16 cellular contexts compared by ENCODE assay signal in genomic region chr13:21365574-21365973, GRCh38.
DNase-seq lines count a peak whose midpoint lies in the region; ATAC-seq, FAIRE-seq and TF ChIP-seq lines count a peak whose summit lies in the region.
"Had no signal": no experiment of that assay in that cellular context is flagged by ENCODE, and none has a peak within 500 bp of the region (broad histone marks: within the 10 kb centered on the region; RNA-seq: fewer than 3 reads in every experiment).

No MANE protein-coding gene starts in this region.

- intact Hi-C loops in CD4-positive, alpha-beta memory T cell (cut with micrococcal nuclease) = no loop called here
- intact Hi-C loops in gastrocnemius medialis (cut with DNase I; ENCODE audit: low total_unique reads) = no loop called here

- peaks cover 0 to 4% (median 0%) of the 10 kb centered on the region in 8 donors for H3K9me3 Mint-ChIP-seq in CD4-positive, alpha-beta memory T cell
- H3K9me3 Mint-ChIP-seq in GM23338 = no peaks in the 10 kb centered on the region; the same call in 2 of the 3 replicates
- H3K9me3 Mint-ChIP-seq in activated T-cell treated with anti-CD3 and anti-CD28 coated beads, Interleukin-2, amount 50 U/mL, for 72 hours = peaks cover 0 to 2% of the 10 kb centered on the region in 2 donors
- H3K9me3 Mint-ChIP-seq in naive thymus-derived CD8-positive, alpha-beta T cell = peaks cover 0 to 7% (median 0%) of the 10 kb centered on the region in 9 donors

- no peaks in the 10 kb centered on the region for H3K27me3 ChIP-seq in CD4-positive, alpha-beta memory T cell (ENCODE audit: insufficient read depth, low read length)
- H3K27me3 ChIP-seq in GM23338 (ENCODE audit: insufficient read depth) = no peaks in the 10 kb centered on the region
- no peaks in the 10 kb centered on the region for H3K27me3 ChIP-seq in gastrocnemius medialis

- H3K27ac Mint-ChIP-seq in CD4-positive, alpha-beta memory T cell = peak overlapping the region in 6 of 7 donors; percentile 13 to 92 (median 32)
- no peak overlapping the region for H3K27ac Mint-ChIP-seq in GM23338
- H3K27ac Mint-ChIP-seq in activated T-cell treated with anti-CD3 and anti-CD28 coated beads, Interleukin-2, amount 50 U/mL, for 72 hours = no peak overlapping the region
- peak overlapping the region; percentile 73 to 95 (median 89) for H3K27ac Mint-ChIP-seq in naive thymus-derived CD8-positive, alpha-beta T cell

- POLR2A ChIA-PET in CD4-positive, alpha-beta memory T cell (lab: Charles Lee; ENCODE audit: partially characterized antibody) = no interaction called here
- POLR2A ChIA-PET in naive thymus-derived CD8-positive, alpha-beta T cell (lab: Charles Lee) = no interaction called here

- no peaks in the 10 kb centered on the region for H3K9me2 ChIP-seq in GM23338 (ENCODE audit: insufficient read depth)

- no peak overlapping the region for H3K27ac ChIP-seq in CD4-positive, alpha-beta memory T cell (ENCODE audit: low read depth, low read length)
- H3K27ac ChIP-seq in GM23338 (ENCODE audit: low read depth) = no peak overlapping the region
- no peak overlapping the region for H3K27ac ChIP-seq in gastrocnemius medialis

- ATAC-seq in GM23338 (peak; percentile 34; the same call in 1 of the 3 replicates), HG03571 (IDR thresholded peaks at IDR 0.05; ENCODE audit: unreplicated experiment) (no peak), HG03457 (IDR thresholded peaks at IDR 0.05; ENCODE audit: unreplicated experiment) (no peak), gastrocnemius medialis (no peak)
- peak; percentile 55 to 65 for ATAC-seq in activated T-cell treated with anti-CD3 and anti-CD28 coated beads, Interleukin-2, amount 50 U/mL, for 72 hours (replicated peaks in 1 of 2)
- ATAC-seq in naive thymus-derived CD8-positive, alpha-beta T cell = peak; percentile 85 to 88
- ATAC-seq: sciatic nerve had no signal

- H3K4me2 ChIP-seq in GM23338 = no peak overlapping the region

- CTCF ChIA-PET in CD4-positive, alpha-beta memory T cell (lab: Charles Lee; ENCODE audit: partially characterized antibody) = no interaction called here

- no peak overlapping the region for H3K4me3 ChIP-seq in CD4-positive, alpha-beta memory T cell (ENCODE audit: low read length in 2 of 2)
- H3K4me3 ChIP-seq in GM23338 (no peak overlapping the region), gastrocnemius medialis (no peak overlapping the region)

- no peak for TF ChIP-seq POLR2A in GM12891 (IDR thresholded peaks at IDR 0.05; ENCODE audit: low read depth, low read length)
- TF ChIP-seq POLR2A in gastrocnemius medialis (IDR thresholded peaks at IDR 0.05) = no peak

- DNase-seq in CD4-positive, alpha-beta memory T cell = peak in 3 of 5 donors; percentile 4 to 24 (median 6)
- no peak for DNase-seq in GM23338 (ENCODE audit: low spot score)
- DNase-seq in activated T-cell treated with anti-CD3 and anti-CD28 coated beads, Interleukin-2, amount 50 U/mL, for 72 hours = peak in 1 of 2 donors; percentile 17
- peak in 8 of 10 donors; percentile 21 to 66 (median 42) for DNase-seq in naive thymus-derived CD8-positive, alpha-beta T cell
- DNase-seq in GM12891 (ENCODE audit: insufficient read length, low spot score) = no peak
- no peak for DNase-seq in gastrocnemius medialis
- DNase-seq: AML-193; caudate nucleus; effector CD8-positive, alpha-beta T cell; NCI-H2081; NCI-H526; SHP77 treated with DMSO at 0.1 percent for 48 hours; stimulated activated CD4-positive, alpha-beta T cell treated with anti-CD3 and anti-CD28 coated beads, Interleukin-2, amount 100 ng/mL, for 48 hours had no signal

- no peak for FAIRE-seq in GM12891 (lab: Jason Lieb, UNC)

- H3K4me1 Mint-ChIP-seq in CD4-positive, alpha-beta memory T cell = peaks cover 7 to 13% (median 10%) of the 10 kb centered on the region in 4 donors
- H3K4me1 Mint-ChIP-seq in GM23338 = peaks cover 9% of the 10 kb centered on the region
- H3K4me1 Mint-ChIP-seq in activated T-cell treated with anti-CD3 and anti-CD28 coated beads, Interleukin-2, amount 50 U/mL, for 72 hours (ENCODE audit: low read depth) = peaks cover 11% of the 10 kb centered on the region
- peaks cover 14 to 40% (median 26%) of the 10 kb centered on the region in 4 donors for H3K4me1 Mint-ChIP-seq in naive thymus-derived CD8-positive, alpha-beta T cell

- H2AFZ ChIP-seq in GM23338 = no peak overlapping the region

- H3K4me3 Mint-ChIP-seq in CD4-positive, alpha-beta memory T cell = peak overlapping the region in 2 of 8 donors; percentile 28 to 45
- no peak overlapping the region for H3K4me3 Mint-ChIP-seq in GM23338
- peak overlapping the region in 1 of 2 donors; percentile 31 for H3K4me3 Mint-ChIP-seq in activated T-cell treated with anti-CD3 and anti-CD28 coated beads, Interleukin-2, amount 50 U/mL, for 72 hours
- peak overlapping the region in 9 of 10 donors; percentile 13 to 72 (median 45) for H3K4me3 Mint-ChIP-seq in naive thymus-derived CD8-positive, alpha-beta T cell

- H3K9me3 ChIP-seq in CD4-positive, alpha-beta memory T cell (ENCODE audit: control insufficient read depth in 1 of 2, low read length in 2 of 2) = no peaks in the 10 kb centered on the region
- no peaks in the 10 kb centered on the region for H3K9me3 ChIP-seq in gastrocnemius medialis

- in situ Hi-C loops in gastrocnemius medialis (cut with MboI; ENCODE audit: low sequenced_read_pairs in 4 of 4) = no loop called here

- no peaks in the 10 kb centered on the region for H3K27me3 Mint-ChIP-seq in CD4-positive, alpha-beta memory T cell
- H3K27me3 Mint-ChIP-seq in GM23338 (ENCODE audit: insufficient read depth, low read depth, poor library complexity) = no peaks in the 10 kb centered on the region
- no peaks in the 10 kb centered on the region for H3K27me3 Mint-ChIP-seq in activated T-cell treated with anti-CD3 and anti-CD28 coated beads, Interleukin-2, amount 50 U/mL, for 72 hours (ENCODE audit: low read depth)
- no peaks in the 10 kb centered on the region for H3K27me3 Mint-ChIP-seq in naive thymus-derived CD8-positive, alpha-beta T cell

- H3F3A ChIP-seq in GM23338 (replicated peaks; ENCODE audit: low read depth) = no peaks in the 10 kb centered on the region

- H3K36me3 ChIP-seq in CD4-positive, alpha-beta memory T cell (ENCODE audit: insufficient read depth, low read length) = no peaks in the 10 kb centered on the region
- H3K36me3 ChIP-seq in GM23338 (ENCODE audit: insufficient read depth) = no peaks in the 10 kb centered on the region
- H3K36me3 ChIP-seq in gastrocnemius medialis = no peaks in the 10 kb centered on the region

- H3K36me3 Mint-ChIP-seq in CD4-positive, alpha-beta memory T cell = no peaks in the 10 kb centered on the region
- no peaks in the 10 kb centered on the region for H3K36me3 Mint-ChIP-seq in GM23338 (ENCODE audit: low read depth)
- peaks cover 0 to 2% of the 10 kb centered on the region in 2 donors for H3K36me3 Mint-ChIP-seq in activated T-cell treated with anti-CD3 and anti-CD28 coated beads, Interleukin-2, amount 50 U/mL, for 72 hours (ENCODE audit: insufficient read depth in 2 of 2)
- H3K36me3 Mint-ChIP-seq in naive thymus-derived CD8-positive, alpha-beta T cell = no peaks in the 10 kb centered on the region

- H4K20me1 ChIP-seq in GM23338 (replicated peaks; ENCODE audit: insufficient read depth) = no peaks in the 10 kb centered on the region

- no peaks in the 10 kb centered on the region for H3K79me2 ChIP-seq in GM23338 (replicated peaks; ENCODE audit: insufficient read depth)

- H3K4me1 ChIP-seq in CD4-positive, alpha-beta memory T cell (ENCODE audit: insufficient read depth, low read length) = peaks cover 7% of the 10 kb centered on the region
- H3K4me1 ChIP-seq in GM23338 (ENCODE audit: insufficient read depth) = no peaks in the 10 kb centered on the region
- no peaks in the 10 kb centered on the region for H3K4me1 ChIP-seq in gastrocnemius medialis

- TF ChIP-seq CTCF in GM23338 (conservative IDR thresholded peaks at IDR 0.05; ENCODE audit: low read depth in 2 of 2) (no peak), gastrocnemius medialis (IDR thresholded peaks at IDR 0.05 in 4 of 5, conservative IDR thresholded peaks at IDR 0.05 in 1 of 5) (no peak)

TF ChIP-seq in GM23338, 12 proteins besides CTCF, POLR2A, EP300 and RAD21 (continues in another document):
- TF ChIP-seq POLR2AphosphoS5 (IDR thresholded peaks at IDR 0.05; ENCODE audit: low read depth) (no peak), NANOG (IDR thresholded peaks at IDR 0.05; ENCODE audit: borderline replicate concordance) (no peak), EZH2phosphoT487 (IDR thresholded peaks at IDR 0.05; ENCODE audit: unreplicated experiment) (no peak), ZNF114 (CRISPR knock-in tag; IDR thresholded peaks at IDR 0.05) (no peak), CREB1 (CRISPR knock-in tag; IDR thresholded peaks at IDR 0.05; ENCODE audit: low read depth) (no peak)

TF ChIP-seq in GM12891, 5 proteins besides CTCF, POLR2A, EP300 and RAD21:
- TF ChIP-seq TAF1 (IDR thresholded peaks at IDR 0.05; ENCODE audit: low read depth, low read length) = no peak
- no peak for TF ChIP-seq SPI1 (IDR thresholded peaks at IDR 0.05; ENCODE audit: low read depth, low read length)
- TF ChIP-seq POLR2AphosphoS5 (IDR thresholded peaks at IDR 0.05; ENCODE audit: low read depth, low read length) = no peak
- no peak for TF ChIP-seq POU2F2 (IDR thresholded peaks at IDR 0.05; ENCODE audit: low read depth, low read length)
- TF ChIP-seq PAX5 (IDR thresholded peaks at IDR 0.05; ENCODE audit: insufficient read depth, low read length, severe bottlenecking) = no peak

Comparison
In these comparisons a context has a peak if more than half of its experiments do, and no peak if none do; other contexts are left out.
1. DNase-seq: peak in CD4-positive, alpha-beta memory T cell (3 of 5) and naive thymus-derived CD8-positive, alpha-beta T cell (8 of 10); none in GM23338 (single experiment), GM12891 (single experiment) and gastrocnemius medialis (0 of 2).
2. H3K27ac Mint-ChIP-seq: peak in CD4-positive, alpha-beta memory T cell (6 of 7) and naive thymus-derived CD8-positive, alpha-beta T cell (10 of 10); none in GM23338 (single experiment) and activated T-cell treated with anti-CD3 and anti-CD28 coated beads, Interleukin-2, amount 50 U/mL, for 72 hours (single experiment).
3. ATAC-seq: peak in GM23338 (single experiment), activated T-cell treated with anti-CD3 and anti-CD28 coated beads, Interleukin-2, amount 50 U/mL, for 72 hours (2 of 2) and naive thymus-derived CD8-positive, alpha-beta T cell (2 of 2); none in HG03571 (single experiment), HG03457 (single experiment) and gastrocnemius medialis (0 of 2).